ENCODE assay signal across 1 cellular context in genomic region chr14:93024493-93024892, GRCh38.
TF ChIP-seq lines count a peak whose summit lies in the region.

No MANE protein-coding gene starts in this region.

TF ChIP-seq in WTC11, 78 proteins besides CTCF, POLR2A, EP300 and RAD21 (continued from another document):
- TF ChIP-seq ZNF532 (CRISPR knock-in tag; IDR thresholded peaks at IDR 0.05; ENCODE audit: borderline replicate concordance): no peak
- no peak for TF ChIP-seq ZBTB43 (CRISPR knock-in tag; IDR thresholded peaks at IDR 0.05)
